27 cellular contexts compared by ENCODE assay signal in genomic region chr2:204022550-204022949, GRCh38.
DNase-seq lines count a peak whose midpoint lies in the region; ATAC-seq lines count a peak whose summit lies in the region.
"Had no signal": no experiment of that assay in that cellular context is flagged by ENCODE, and none has a peak within 500 bp of the region (broad histone marks: within the 10 kb centered on the region; RNA-seq: fewer than 3 reads in every experiment).

No MANE protein-coding gene starts in this region.

- peak; percentile 67 for DNase-seq in activated effector memory CD4-positive, alpha-beta T cell treated with anti-CD3 and anti-CD28 coated beads, Interleukin-2, amount 50 U/mL, for 16 hours
- no peak for DNase-seq in activated effector memory CD4-positive, alpha-beta T cell treated with Interleukin-2 at 50 U/mL for 16 hours
- DNase-seq in activated T-helper 2 cell treated with anti-CD3 and anti-CD28 coated beads, Interferon-gamma antibody, Interleukin-2, Interleukin-4, amounts not matched to agents 10 μg/mL and 5 μg/mL and 100 μg/mL, durations not matched to agents 14 hours and 24 hours and 36 hours (ENCODE audit: low spot score), result no peak
- no peak for DNase-seq in stimulated activated effector memory CD8-positive, alpha-beta T cell treated with anti-CD3 and anti-CD28 coated beads, Interleukin-12 subunit alpha, Interleukin-12 subunit beta, amount 100 ng/mL, for 72 hours (ENCODE audit: low spot score in 2 of 2)
- DNase-seq in NCI-H526 (lab: John Stamatoyannopoulos, UW), result no peak
- DNase-seq: activated CD4-positive, CD25-positive, alpha-beta regulatory T cell; activated naive CD8-positive, alpha-beta T cell treated with anti-CD3 and anti-CD28 coated beads, Interleukin-2, amount 10 ng/mL, durations not matched to agents 7 days and 5 days; activated T-cell treated with anti-CD3 and anti-CD28 coated beads, Interleukin-2, amount 50 U/mL, for 1 hour; BE2C; colonic mucosa; DMS153; effector CD4-positive, alpha-beta T cell; hippocampal formation; KG1; MG63; mucosa of descending colon; NCI-H1105 treated with DMSO at 0.1 percent for 48 hours; NCI-H187 treated with DMSO at 0.1 percent for 48 hours; NCI-H524 treated with DMSO at 0.1 percent for 48 hours; nephron progenitor cell; NK-92 treated with Interleukin-12 subunit alpha and Interleukin-12 subunit beta, amount 100 ng/mL, for 24 hours; ovary; PC-3; transverse colon had no signal

- H3K9me3 Mint-ChIP-seq in activated T-helper 2 cell treated with anti-CD3 and anti-CD28 coated beads, Interferon-gamma antibody, Interleukin-2, Interleukin-4, amounts not matched to agents 10 μg/mL and 5 μg/mL and 100 μg/mL, durations not matched to agents 14 hours and 24 hours and 36 hours, result peaks cover 10% of the 10 kb centered on the region
- H3K9me3 Mint-ChIP-seq in stimulated activated effector memory CD8-positive, alpha-beta T cell treated with anti-CD3 and anti-CD28 coated beads, Interleukin-12 subunit alpha, Interleukin-12 subunit beta, amount 100 ng/mL, for 72 hours, result peaks cover 5% of the 10 kb centered on the region
- H3K9me3 Mint-ChIP-seq: nephron progenitor cell had no signal

- peak; percentile 31 for ATAC-seq in GM18868 (IDR thresholded peaks at IDR 0.05; ENCODE audit: unreplicated experiment)
- peak; percentile 6 for ATAC-seq in stimulated activated effector memory CD8-positive, alpha-beta T cell treated with anti-CD3 and anti-CD28 coated beads, Interleukin-12 subunit alpha, Interleukin-12 subunit beta, amount 100 ng/mL, for 72 hours
- ATAC-seq in GM21367 (IDR thresholded peaks at IDR 0.05; ENCODE audit: unreplicated experiment), result no peak
- ATAC-seq: gastroesophageal sphincter, mucosa of descending colon, PC-3 had no signal

- no peaks in the 10 kb centered on the region for H3K27me3 Mint-ChIP-seq in activated T-helper 2 cell treated with anti-CD3 and anti-CD28 coated beads, Interferon-gamma antibody, Interleukin-2, Interleukin-4, amounts not matched to agents 10 μg/mL and 5 μg/mL and 100 μg/mL, durations not matched to agents 14 hours and 24 hours and 36 hours (ENCODE audit: low read depth)
- H3K27me3 Mint-ChIP-seq: activated naive CD8-positive, alpha-beta T cell treated with anti-CD3 and anti-CD28 coated beads, Interleukin-2, amount 10 ng/mL, durations not matched to agents 7 days and 5 days had no signal

- peaks cover 55% of the 10 kb centered on the region for H3K4me1 Mint-ChIP-seq in activated T-helper 2 cell treated with anti-CD3 and anti-CD28 coated beads, Interferon-gamma antibody, Interleukin-2, Interleukin-4, amounts not matched to agents 10 μg/mL and 5 μg/mL and 100 μg/mL, durations not matched to agents 14 hours and 24 hours and 36 hours (ENCODE audit: low read depth)
- H3K4me1 Mint-ChIP-seq in stimulated activated effector memory CD8-positive, alpha-beta T cell treated with anti-CD3 and anti-CD28 coated beads, Interleukin-12 subunit alpha, Interleukin-12 subunit beta, amount 100 ng/mL, for 72 hours, result peaks cover 36% of the 10 kb centered on the region

- peaks cover 11% of the 10 kb centered on the region for H3K36me3 Mint-ChIP-seq in activated T-helper 2 cell treated with anti-CD3 and anti-CD28 coated beads, Interferon-gamma antibody, Interleukin-2, Interleukin-4, amounts not matched to agents 10 μg/mL and 5 μg/mL and 100 μg/mL, durations not matched to agents 14 hours and 24 hours and 36 hours (ENCODE audit: low read depth)
- H3K36me3 Mint-ChIP-seq in stimulated activated effector memory CD8-positive, alpha-beta T cell treated with anti-CD3 and anti-CD28 coated beads, Interleukin-12 subunit alpha, Interleukin-12 subunit beta, amount 100 ng/mL, for 72 hours, result peaks cover 8% of the 10 kb centered on the region

- H3K4me3 Mint-ChIP-seq in activated T-helper 2 cell treated with anti-CD3 and anti-CD28 coated beads, Interferon-gamma antibody, Interleukin-2, Interleukin-4, amounts not matched to agents 10 μg/mL and 5 μg/mL and 100 μg/mL, durations not matched to agents 14 hours and 24 hours and 36 hours (ENCODE audit: low read depth), result no peak overlapping the region
- H3K4me3 Mint-ChIP-seq in stimulated activated effector memory CD8-positive, alpha-beta T cell treated with anti-CD3 and anti-CD28 coated beads, Interleukin-12 subunit alpha, Interleukin-12 subunit beta, amount 100 ng/mL, for 72 hours, result no peak overlapping the region
- H3K4me3 Mint-ChIP-seq: activated naive CD8-positive, alpha-beta T cell treated with anti-CD3 and anti-CD28 coated beads, Interleukin-2, amount 10 ng/mL, durations not matched to agents 7 days and 5 days; nephron progenitor cell had no signal

- H3K27ac Mint-ChIP-seq in activated T-helper 2 cell treated with anti-CD3 and anti-CD28 coated beads, Interferon-gamma antibody, Interleukin-2, Interleukin-4, amounts not matched to agents 10 μg/mL and 5 μg/mL and 100 μg/mL, durations not matched to agents 14 hours and 24 hours and 36 hours, result peak overlapping the region; percentile 3
- H3K27ac Mint-ChIP-seq in stimulated activated effector memory CD8-positive, alpha-beta T cell treated with anti-CD3 and anti-CD28 coated beads, Interleukin-12 subunit alpha, Interleukin-12 subunit beta, amount 100 ng/mL, for 72 hours, result no peak overlapping the region

- intact Hi-C loops in activated T-helper 2 cell treated with anti-CD3 and anti-CD28 coated beads, Interferon-gamma antibody, Interleukin-2, Interleukin-4, amounts not matched to agents 10 μg/mL and 5 μg/mL and 100 μg/mL, durations not matched to agents 14 hours and 24 hours and 36 hours (cut with micrococcal nuclease), result loop anchor here (2.0 to 5.0 kb wide), 2 partner anchors 35 to 1590 kb away; no protein-coding TSS in a partner anchor
